In genomic region chr6:35051393-35051792, GRCh38 we compare ENCODE assay signal across 22 cellular contexts.
A peak's percentile ranks its signal among the peaks of the same experiment; 100 is the strongest.
DNase-seq lines count a peak whose midpoint lies in the region; ATAC-seq, FAIRE-seq and TF ChIP-seq lines count a peak whose summit lies in the region.
"Had no signal": no experiment of that assay in that cellular context is flagged by ENCODE, and none has a peak within 500 bp of the region (broad histone marks: within the 10 kb centered on the region; RNA-seq: fewer than 3 reads in every experiment).

No MANE protein-coding gene starts in this region.

- no peak overlapping the region for H3K9ac ChIP-seq in HepG2 (ENCODE audit: insufficient read depth, low read depth, low read length)

- H3K27me3 Mint-ChIP-seq in activated T-cell treated with anti-CD3 and anti-CD28 coated beads, Interleukin-2, amount 50 U/mL, for 24 hours = no peaks in the 10 kb centered on the region
- H3K27me3 Mint-ChIP-seq: activated B cell treated with CpG ODN at 0.5 μM for 24 hours; stimulated activated naive CD8-positive, alpha-beta T cell treated with anti-CD3 and anti-CD28 coated beads, Interleukin-15, amount 100 ng/mL, for 72 hours had no signal

- H3K27ac ChIP-seq in HepG2 (ENCODE audit: extremely low read length, insufficient read depth, low read length) = peak overlapping the region; percentile 40
- H3K27ac ChIP-seq in right lobe of liver = no peak overlapping the region
- H3K27ac ChIP-seq in dorsolateral prefrontal cortex = peak overlapping the region in 58 of 59 donors; percentile 16 to 99 (median 97)

- TF ChIP-seq CTCF in HepG2 (CRISPR knock-in tag; IDR thresholded peaks at IDR 0.05) = no peak
- TF ChIP-seq CTCF in right lobe of liver (IDR thresholded peaks at IDR 0.05) = no peak
- TF ChIP-seq CTCF in dorsolateral prefrontal cortex (IDR thresholded peaks at IDR 0.05 in 54 of 56, conservative IDR thresholded peaks at IDR 0.05 in 2 of 56; ENCODE audit: low read depth in 1 of 56, partially characterized antibody in 56 of 56) = no peak

- POLR2A ChIA-PET in HepG2 (lab: Yijun Ruan, JAX) = interaction anchor here (1.9 kb wide), 1 partner anchor 164 kb away, joined by 4 read pairs; the partner anchor contains the start of gene TAF11

- H3K4me1 ChIP-seq in HepG2 (ENCODE audit: insufficient read depth, low read length) (peaks cover 13% of the 10 kb centered on the region), right lobe of liver (peaks cover 0 to 12% (median 2%) of the 10 kb centered on the region in 4 donors)

- TF ChIP-seq RAD21 in HepG2 (CRISPR knock-in tag; IDR thresholded peaks at IDR 0.05) = no peak

- no peak for TF ChIP-seq EP300 in HepG2 (IDR thresholded peaks at IDR 0.05; ENCODE audit: low read depth in 2 of 2, low read length in 2 of 2)
- TF ChIP-seq EP300 in HepG2 (CRISPR knock-in tag; IDR thresholded peaks at IDR 0.05; ENCODE audit: borderline replicate concordance) = no peak

- BruUV-seq in HepG2 (replicated peaks; lab: Mats Ljungman, UMichigan) = no TSS peak

- H3K79me2 ChIP-seq in HepG2 (ENCODE audit: insufficient read depth, low read length) = no peaks in the 10 kb centered on the region

- H3K27ac Mint-ChIP-seq in activated T-cell treated with anti-CD3 and anti-CD28 coated beads, Interleukin-2, amount 50 U/mL, for 24 hours = no peak overlapping the region
- H3K27ac Mint-ChIP-seq: activated B cell treated with CpG ODN at 0.5 μM for 24 hours; stimulated activated naive CD8-positive, alpha-beta T cell treated with anti-CD3 and anti-CD28 coated beads, Interleukin-15, amount 100 ng/mL, for 72 hours had no signal

- H2AFZ ChIP-seq in HepG2 (ENCODE audit: low read length) = no peak overlapping the region

- H3K9me3 ChIP-seq in HepG2 (ENCODE audit: low read length) (no peaks in the 10 kb centered on the region), right lobe of liver (no peaks in the 10 kb centered on the region)
- H3K9me3 ChIP-seq: mucosa of descending colon had no signal

- WGBS in HepG2 (ENCODE audit: low lambda C conversion rate) = 98% methylated on average over 7 of the region's 7 CpGs
- WGBS in right lobe of liver (ENCODE audit: insufficient coverage, low coverage, low lambda C conversion rate, missing lambda C conversion rate) = 89% methylated on average over 5 of the region's 7 CpGs

- ATAC-seq in HepG2 (no peak), right lobe of liver (no peak), GM18858 (IDR thresholded peaks at IDR 0.05; ENCODE audit: unreplicated experiment) (no peak)
- ATAC-seq: mucosa of descending colon; SK-N-SH treated with all-trans-retinoic acid at 6 μM for 48 hours; stimulated activated naive CD8-positive, alpha-beta T cell treated with anti-CD3 and anti-CD28 coated beads, Interleukin-15, amount 100 ng/mL, for 72 hours had no signal

- no peak overlapping the region for H3K4me3 Mint-ChIP-seq in activated T-cell treated with anti-CD3 and anti-CD28 coated beads, Interleukin-2, amount 50 U/mL, for 24 hours
- H3K4me3 Mint-ChIP-seq: activated B cell treated with CpG ODN at 0.5 μM for 24 hours; immature natural killer cell; stimulated activated naive CD8-positive, alpha-beta T cell treated with anti-CD3 and anti-CD28 coated beads, Interleukin-15, amount 100 ng/mL, for 72 hours had no signal

- H3K27me3 ChIP-seq in HepG2 (ENCODE audit: control insufficient read depth in 1 of 2, insufficient read depth in 2 of 2, low read length in 2 of 2) (no peaks in the 10 kb centered on the region), right lobe of liver (no peaks in the 10 kb centered on the region), dorsolateral prefrontal cortex (no peaks in the 10 kb centered on the region)

- intact Hi-C loops in HepG2 (cut with micrococcal nuclease; ENCODE audit: unreplicated experiment) = no loop called here
- intact Hi-C loops in right lobe of liver (cut with DNase I) = no loop called here
- intact Hi-C loops in dorsolateral prefrontal cortex (cut with DNase I) = loop anchor here in 1 of 2 donors (5.0 kb wide), 1 partner anchor 86 kb away; no protein-coding TSS in a partner anchor

- FAIRE-seq in HepG2 (lab: Jason Lieb, UNC) = no peak
- FAIRE-seq: D721Med, endometrium had no signal

- H3K36me3 ChIP-seq in HepG2 (replicated peaks in 1 of 2; ENCODE audit: control insufficient read depth in 1 of 2, insufficient read depth in 2 of 2, low read length in 2 of 2) (peaks cover 7 to 25% of the 10 kb centered on the region in 2 experiments; a peak in 4 of 5 replicates), right lobe of liver (peaks cover 0 to 15% (median 1%) of the 10 kb centered on the region in 4 donors)

- H3K4me1 Mint-ChIP-seq in activated T-cell treated with anti-CD3 and anti-CD28 coated beads, Interleukin-2, amount 50 U/mL, for 24 hours (ENCODE audit: low read depth) = peaks cover 15% of the 10 kb centered on the region

- H3K36me3 Mint-ChIP-seq in activated T-cell treated with anti-CD3 and anti-CD28 coated beads, Interleukin-2, amount 50 U/mL, for 24 hours (ENCODE audit: low read depth) = peaks cover 12% of the 10 kb centered on the region

- TF ChIP-seq POLR2A in HepG2 (IDR thresholded peaks at IDR 0.05; ENCODE audit: insufficient read depth in 1 of 2, low read depth in 2 of 2, low read length in 2 of 2) = no peak
- no peak for TF ChIP-seq POLR2A in right lobe of liver (IDR thresholded peaks at IDR 0.05)

- no peaks in the 10 kb centered on the region for H4K20me1 ChIP-seq in HepG2 (ENCODE audit: insufficient read depth, low read length)

- CTCF ChIA-PET in HepG2 (lab: Yijun Ruan, JAX; ENCODE audit: low intra/inter-chr PET ratio, low total read pairs) = no interaction called here

- in situ Hi-C loops in HepG2 (cut with HindIII; ENCODE audit: extremely low pct_ligation_motif_present, low pct_unique_long_range_greater_than_20kb) = no loop called here

- H3K9me3 Mint-ChIP-seq in activated T-cell treated with anti-CD3 and anti-CD28 coated beads, Interleukin-2, amount 50 U/mL, for 24 hours = no peaks in the 10 kb centered on the region
- H3K9me3 Mint-ChIP-seq: activated B cell treated with CpG ODN at 0.5 μM for 24 hours; immature natural killer cell; stimulated activated naive CD8-positive, alpha-beta T cell treated with anti-CD3 and anti-CD28 coated beads, Interleukin-15, amount 100 ng/mL, for 72 hours had no signal

- DNase-seq in HepG2 (ENCODE audit: low spot score) (no peak), right lobe of liver (no peak), dorsolateral prefrontal cortex (no peak), putamen (ENCODE audit: low spot score) (peak; percentile 42), GM19238 (ENCODE audit: insufficient read length, low spot score) (no peak)
- no peak for DNase-seq in activated effector memory CD4-positive, alpha-beta T cell treated with anti-CD3 and anti-CD28 coated beads, Interleukin-2, amount 50 U/mL, for 16 hours
- no peak for DNase-seq in activated T-cell treated with anti-CD3 and anti-CD28 coated beads, Interleukin-2, amount 50 U/mL, for 24 hours
- DNase-seq: activated B cell treated with CpG ODN at 0.5 μM for 24 hours; activated CD4-positive, alpha-beta T cell treated with anti-CD3 and anti-CD28 coated beads, Interleukin-2, amount 50 U/mL, for 4 hours; activated CD8-positive, alpha-beta memory T cell treated with anti-CD3 and anti-CD28 coated beads, Interleukin-2, amount 50 U/mL, for 48 hours; activated gamma-delta T cell; immature natural killer cell; NCI-H2107; NCI-H524; RPMI8226; stimulated activated naive CD8-positive, alpha-beta T cell treated with anti-CD3 and anti-CD28 coated beads, Interleukin-15, amount 100 ng/mL, for 72 hours had no signal

- H3K4me3 ChIP-seq in HepG2 (replicated peaks in 1 of 3; ENCODE audit: insufficient read depth in 1 of 3, low read depth in 2 of 3, low read length in 3 of 3) (no peak overlapping the region), right lobe of liver (no peak overlapping the region), dorsolateral prefrontal cortex (no peak overlapping the region)
- H3K4me3 ChIP-seq: coronary artery, mucosa of descending colon had no signal

- H3K4me2 ChIP-seq in HepG2 (ENCODE audit: low read depth, low read length) = no peak overlapping the region

TF ChIP-seq in HepG2, 621 proteins besides CTCF, POLR2A, EP300 and RAD21 (continues in another document):
- no peak for TF ChIP-seq ZNF326 (CRISPR knock-in tag; IDR thresholded peaks at IDR 0.05; ENCODE audit: borderline replicate concordance)
- no peak for TF ChIP-seq NFE2 (CRISPR knock-in tag; IDR thresholded peaks at IDR 0.05)
- no peak for TF ChIP-seq SUZ12 (IDR thresholded peaks at IDR 0.05; ENCODE audit: low read depth, low read length)
- no peak for TF ChIP-seq IRF1 (CRISPR knock-in tag; IDR thresholded peaks at IDR 0.05; ENCODE audit: low read depth)
- no peak for TF ChIP-seq ZNF652 (CRISPR knock-in tag; IDR thresholded peaks at IDR 0.05; ENCODE audit: borderline replicate concordance, low read depth)
- no peak for TF ChIP-seq SNRNP70 (IDR thresholded peaks at IDR 0.05; ENCODE audit: low read depth, low read length)
- no peak for TF ChIP-seq KAT2B (IDR thresholded peaks at IDR 0.05; ENCODE audit: borderline replicate concordance, low read depth, low read length)
- TF ChIP-seq ZNF331 (CRISPR knock-in tag; IDR thresholded peaks at IDR 0.05) = no peak
- no peak for TF ChIP-seq ZNF430 (CRISPR knock-in tag; IDR thresholded peaks at IDR 0.05)
- no peak for TF ChIP-seq ZNF12 (CRISPR knock-in tag; IDR thresholded peaks at IDR 0.05)
- no peak for TF ChIP-seq PRDM4 (CRISPR knock-in tag; IDR thresholded peaks at IDR 0.05; ENCODE audit: borderline replicate concordance)

Comparison
In these comparisons a context has a peak if more than half of its experiments do, and no peak if none do; other contexts are left out.
1. H3K27ac ChIP-seq: peak in HepG2 (single experiment) and dorsolateral prefrontal cortex (58 of 59); none in right lobe of liver (0 of 3).